ENCODE assay signal across 7 cellular contexts in genomic region chr4:159175165-159175988, GRCh38.
A peak's percentile ranks its signal among the peaks of the same experiment; 100 is the strongest.
DNase-seq lines count a peak whose midpoint lies in the region; ATAC-seq and TF ChIP-seq lines count a peak whose summit lies in the region.

No MANE protein-coding gene starts in this region.

- peak overlapping the region; percentile 37 for H3K9ac ChIP-seq in skeletal muscle satellite cell (ENCODE audit: low read depth, low read length)

- H3K36me3 ChIP-seq in skeletal muscle satellite cell (ENCODE audit: insufficient read depth, low read length), result no peaks in the 10 kb centered on the region

- in situ Hi-C loops in GM13977 (cut with MboI; ENCODE audit: low pct_unique_long_range_greater_than_20kb, low sequenced_read_pairs, unreplicated experiment) (loop anchor here (25.0 kb wide), 2 partner anchors 262 to 438 kb away; no protein-coding TSS in a partner anchor), astrocyte of the spinal cord (cut with HindIII; ENCODE audit: low sequenced_read_pairs) (no loop called here)

- no peaks in the 10 kb centered on the region for H3K9me3 ChIP-seq in skeletal muscle satellite cell (replicated peaks; ENCODE audit: low read length)

- peak overlapping the region; percentile 83 for H3K4me2 ChIP-seq in skeletal muscle satellite cell (ENCODE audit: low read length)

- peak; percentile 72 for TF ChIP-seq CTCF in GM13977 (IDR thresholded peaks at IDR 0.05; ENCODE audit: extremely low read depth, insufficient read depth, missing control alignments)
- peak; percentile 61 for TF ChIP-seq CTCF in astrocyte of the spinal cord (IDR thresholded peaks at IDR 0.05; ENCODE audit: low read depth, low read length)

- peak overlapping the region; percentile 6 for H3K4me3 ChIP-seq in astrocyte of the spinal cord (ENCODE audit: low read depth, low read length)
- H3K4me3 ChIP-seq in skeletal muscle satellite cell (ENCODE audit: low read length), result peak overlapping the region; percentile 63

- peaks cover 23% of the 10 kb centered on the region for H3K4me1 ChIP-seq in skeletal muscle satellite cell (ENCODE audit: control insufficient read depth, insufficient read depth, low read length)

- H3K27me3 ChIP-seq in skeletal muscle satellite cell (ENCODE audit: control insufficient read depth, insufficient read depth, low read length), result no peaks in the 10 kb centered on the region

- DNase-seq in GM13977 (ENCODE audit: low spot score) (no peak), NCI-H1417 treated with DMSO at 0.1 percent for 48 hours (lab: John Stamatoyannopoulos, UW) (peak; percentile 50), T-helper 2 cell (peak in 4 of 5 experiments; percentile 7 to 74 (median 31)), astrocyte of the spinal cord (ENCODE audit: low read depth, low spot score) (peak; percentile 87), iPS DF 4.7 (ENCODE audit: extremely low read depth, low spot score) (peak; percentile 96)

- ATAC-seq in HG02840 (IDR thresholded peaks at IDR 0.05; ENCODE audit: low FRiP score, unreplicated experiment), result peak; percentile 46
